In genomic region chr5:152063004-152063403, GRCh38 we compare ENCODE assay signal across 30 cellular contexts.
"Had no signal": no experiment of that assay in that cellular context is flagged by ENCODE, and none has a peak within 500 bp of the region (broad histone marks: within the 10 kb centered on the region; RNA-seq: fewer than 3 reads in every experiment).

No MANE protein-coding gene starts in this region.

- H3K4me1 Mint-ChIP-seq: activated naive CD4-positive, alpha-beta T cell treated with anti-CD3 and anti-CD28 coated beads, Interleukin-2, amount 10 ng/mL, durations not matched to agents 7 days and 5 days; activated T-helper 17 cell treated with anti-CD3 and anti-CD28 coated beads, Interleukin-2, amount 50 U/mL, for 72 hours; brain; T-helper 17 cell had no signal

- H3K4me1 ChIP-seq: ascending aorta, breast epithelium, colonic mucosa had no signal

- H3K36me3 ChIP-seq: ascending aorta, breast epithelium, cardiac muscle cell, colonic mucosa, WERI-Rb-1 had no signal

- H3K9me3 Mint-ChIP-seq: activated CD8-positive, alpha-beta T cell treated with anti-CD3 and anti-CD28 coated beads for 36 hours; activated naive CD4-positive, alpha-beta T cell treated with anti-CD3 and anti-CD28 coated beads, Interleukin-2, amount 10 ng/mL, durations not matched to agents 7 days and 5 days; activated naive CD8-positive, alpha-beta T cell treated with anti-CD3 and anti-CD28 coated beads, Interleukin-2, amount 10 ng/mL, durations not matched to agents 7 days and 5 days; activated T-cell treated with anti-CD3 and anti-CD28 coated beads, Interleukin-2, amount 50 U/mL, for 4 hours; activated T-helper 17 cell treated with anti-CD3 and anti-CD28 coated beads, Interleukin-2, amount 50 U/mL, for 72 hours; T-helper 2 cell treated with Interferon-gamma antibody and Interleukin-4, amounts not matched to agents 5 μg/mL and 100 μg/mL, for 36 hours had no signal

- DNase-seq: activated B cell treated with CpG ODN at 0.5 μM for 24 hours; activated CD4-positive, alpha-beta T cell treated with anti-CD3 and anti-CD28 coated beads for 48 hours; activated CD4-positive, alpha-beta T cell treated with anti-CD3 and anti-CD28 coated beads, Interleukin-2, amount 50 U/mL, for 1 hour; activated CD4-positive, alpha-beta T cell treated with anti-CD3 and anti-CD28 coated beads, Interleukin-2, amount 50 U/mL, for 48 hours; activated CD8-positive, alpha-beta memory T cell treated with anti-CD3 and anti-CD28 coated beads for 24 hours; activated CD8-positive, alpha-beta T cell treated with anti-CD3 and anti-CD28 coated beads for 36 hours; activated effector memory CD4-positive, alpha-beta T cell treated with Interleukin-2 at 50 U/mL for 16 hours; activated naive CD4-positive, alpha-beta T cell; activated naive CD4-positive, alpha-beta T cell treated with anti-CD3 and anti-CD28 coated beads, Interleukin-2, amount 10 ng/mL, durations not matched to agents 7 days and 5 days; activated naive CD8-positive, alpha-beta T cell treated with anti-CD3 and anti-CD28 coated beads, Interleukin-2, amount 10 ng/mL, durations not matched to agents 7 days and 5 days; activated T-cell treated with anti-CD3 and anti-CD28 coated beads, Interleukin-2, amount 50 U/mL, for 4 hours; central memory CD4-positive, alpha-beta T cell; cerebellar nuclear complex; colonic mucosa; effector CD8-positive, alpha-beta T cell; foreskin fibroblast; head of caudate nucleus; T-helper 1 cell; T-helper 17 cell; T1000; WERI-Rb-1 had no signal

- H3K27ac Mint-ChIP-seq: activated B cell treated with CpG ODN at 0.5 μM for 24 hours; activated CD8-positive, alpha-beta T cell treated with anti-CD3 and anti-CD28 coated beads for 36 hours; activated naive CD4-positive, alpha-beta T cell treated with anti-CD3 and anti-CD28 coated beads, Interleukin-2, amount 10 ng/mL, durations not matched to agents 7 days and 5 days; activated naive CD4-positive, alpha-beta T cell treated with anti-CD3 and anti-CD28 coated beads, Interleukin-2, amount 50 U/mL, for 72 hours; activated naive CD8-positive, alpha-beta T cell treated with anti-CD3 and anti-CD28 coated beads, Interleukin-2, amount 10 ng/mL, durations not matched to agents 7 days and 5 days; activated T-helper 17 cell treated with anti-CD3 and anti-CD28 coated beads, Interleukin-2, amount 50 U/mL, for 72 hours; brain; T-helper 17 cell; T-helper 2 cell treated with Interferon-gamma antibody and Interleukin-4, amounts not matched to agents 5 μg/mL and 100 μg/mL, for 36 hours had no signal

- H3K36me3 Mint-ChIP-seq: activated naive CD4-positive, alpha-beta T cell treated with anti-CD3 and anti-CD28 coated beads, Interleukin-2, amount 10 ng/mL, durations not matched to agents 7 days and 5 days; activated naive CD4-positive, alpha-beta T cell treated with anti-CD3 and anti-CD28 coated beads, Interleukin-2, amount 50 U/mL, for 72 hours; activated naive CD8-positive, alpha-beta T cell treated with anti-CD3 and anti-CD28 coated beads, Interleukin-2, amount 10 ng/mL, durations not matched to agents 7 days and 5 days; brain had no signal

- H3K27ac ChIP-seq: ascending aorta, breast epithelium, cardiac muscle cell, colonic mucosa, epithelial cell of prostate, WERI-Rb-1 had no signal

- ATAC-seq: activated CD4-positive, CD25-positive, alpha-beta regulatory T cell treated with anti-CD3 and anti-CD28 coated beads, Interleukin-2, amount 50 U/mL, for 24 hours; activated CD8-positive, alpha-beta T cell treated with anti-CD3 and anti-CD28 coated beads for 36 hours; activated naive CD4-positive, alpha-beta T cell treated with anti-CD3 and anti-CD28 coated beads, Interleukin-2, amount 50 U/mL, for 72 hours; activated T-cell treated with anti-CD3 and anti-CD28 coated beads, Interleukin-2, amount 50 U/mL, for 4 hours; activated T-helper 17 cell treated with anti-CD3 and anti-CD28 coated beads, Interleukin-2, amount 50 U/mL, for 72 hours; T-helper 17 cell had no signal

- H3K27me3 Mint-ChIP-seq: activated B cell treated with CpG ODN at 0.5 μM for 24 hours; activated CD8-positive, alpha-beta T cell treated with anti-CD3 and anti-CD28 coated beads for 36 hours; activated naive CD4-positive, alpha-beta T cell treated with anti-CD3 and anti-CD28 coated beads, Interleukin-2, amount 10 ng/mL, durations not matched to agents 7 days and 5 days; activated naive CD8-positive, alpha-beta T cell treated with anti-CD3 and anti-CD28 coated beads, Interleukin-2, amount 10 ng/mL, durations not matched to agents 7 days and 5 days; activated T-helper 17 cell treated with anti-CD3 and anti-CD28 coated beads, Interleukin-2, amount 50 U/mL, for 72 hours; T-helper 17 cell had no signal

- H3K4me3 Mint-ChIP-seq: activated B cell treated with CpG ODN at 0.5 μM for 24 hours; activated CD8-positive, alpha-beta T cell treated with anti-CD3 and anti-CD28 coated beads for 36 hours; activated naive CD4-positive, alpha-beta T cell treated with anti-CD3 and anti-CD28 coated beads, Interleukin-2, amount 10 ng/mL, durations not matched to agents 7 days and 5 days; activated naive CD8-positive, alpha-beta T cell treated with anti-CD3 and anti-CD28 coated beads, Interleukin-2, amount 10 ng/mL, durations not matched to agents 7 days and 5 days; activated T-cell treated with anti-CD3 and anti-CD28 coated beads, Interleukin-2, amount 50 U/mL, for 4 hours; activated T-helper 17 cell treated with anti-CD3 and anti-CD28 coated beads, Interleukin-2, amount 50 U/mL, for 72 hours; brain; T-helper 17 cell; T-helper 2 cell treated with Interferon-gamma antibody and Interleukin-4, amounts not matched to agents 5 μg/mL and 100 μg/mL, for 36 hours had no signal

- H3K27me3 ChIP-seq: ascending aorta, breast epithelium, cardiac muscle cell, colonic mucosa had no signal

- H3K4me3 ChIP-seq: ascending aorta, breast epithelium, cardiac muscle cell, colonic mucosa had no signal

- H3K9me3 ChIP-seq: ascending aorta, breast epithelium, colonic mucosa had no signal
